12 cellular contexts compared by ENCODE assay signal in genomic region chr11:45383229-45383628, GRCh38.
DNase-seq lines count a peak whose midpoint lies in the region; ATAC-seq and TF ChIP-seq lines count a peak whose summit lies in the region.
"Had no signal": no experiment of that assay in that cellular context is flagged by ENCODE, and none has a peak within 500 bp of the region (broad histone marks: within the 10 kb centered on the region; RNA-seq: fewer than 3 reads in every experiment).

No MANE protein-coding gene starts in this region.

- DNase-seq in AG10803 (ENCODE audit: low read depth) = peak; percentile 89
- peak; percentile 63 for DNase-seq in H4 (ENCODE audit: low spot score)
- peak; percentile 72 for DNase-seq in RPMI7951 (ENCODE audit: low read depth)
- DNase-seq in fibroblast of villous mesenchyme (ENCODE audit: low read depth) = peak; percentile 22
- DNase-seq in DMS153 treated with DMSO at 0.1 percent for 48 hours (lab: John Stamatoyannopoulos, UW; ENCODE audit: unreplicated experiment) = no peak
- no peak for DNase-seq in HuH-7.5 (ENCODE audit: low spot score)
- DNase-seq in activated T-cell treated with anti-CD3 and anti-CD28 coated beads, Interleukin-2, amount 50 U/mL, for 4 hours = no peak
- DNase-seq: activated T-cell treated with anti-CD3 and anti-CD28 coated beads, Interleukin-2, amount 50 U/mL, for 72 hours; lower lobe of right lung; NCI-H524 treated with DMSO at 0.1 percent for 48 hours had no signal

- H3K36me3 Mint-ChIP-seq in activated T-cell treated with anti-CD3 and anti-CD28 coated beads, Interleukin-2, amount 50 U/mL, for 4 hours (ENCODE audit: insufficient read depth) = no peaks in the 10 kb centered on the region

- H3K27me3 Mint-ChIP-seq in activated T-cell treated with anti-CD3 and anti-CD28 coated beads, Interleukin-2, amount 50 U/mL, for 4 hours (ENCODE audit: low read depth) = peaks cover 8% of the 10 kb centered on the region

- peaks cover 12% of the 10 kb centered on the region for H3K4me1 Mint-ChIP-seq in activated T-cell treated with anti-CD3 and anti-CD28 coated beads, Interleukin-2, amount 50 U/mL, for 4 hours (ENCODE audit: low read depth)

- H3K4me3 Mint-ChIP-seq in activated T-cell treated with anti-CD3 and anti-CD28 coated beads, Interleukin-2, amount 50 U/mL, for 4 hours = no peak overlapping the region
- H3K4me3 Mint-ChIP-seq: activated T-cell treated with anti-CD3 and anti-CD28 coated beads, Interleukin-2, amount 50 U/mL, for 72 hours; T-helper 2 cell treated with Interferon-gamma antibody and Interleukin-4, amounts not matched to agents 5 μg/mL and 100 μg/mL, for 36 hours had no signal

- ATAC-seq in activated T-cell treated with anti-CD3 and anti-CD28 coated beads, Interleukin-2, amount 50 U/mL, for 4 hours = no peak
- no peak for ATAC-seq in GM18861 (IDR thresholded peaks at IDR 0.05; ENCODE audit: unreplicated experiment)
- ATAC-seq: activated T-cell treated with anti-CD3 and anti-CD28 coated beads, Interleukin-2, amount 50 U/mL, for 72 hours; lower lobe of right lung had no signal

- H3K9me3 Mint-ChIP-seq in activated T-cell treated with anti-CD3 and anti-CD28 coated beads, Interleukin-2, amount 50 U/mL, for 4 hours = no peaks in the 10 kb centered on the region
- H3K9me3 Mint-ChIP-seq: activated T-cell treated with anti-CD3 and anti-CD28 coated beads, Interleukin-2, amount 50 U/mL, for 72 hours; T-helper 2 cell treated with Interferon-gamma antibody and Interleukin-4, amounts not matched to agents 5 μg/mL and 100 μg/mL, for 36 hours had no signal

- no peak overlapping the region for H3K4me3 ChIP-seq in AG10803 (ENCODE audit: low read length)
- no peak overlapping the region for H3K4me3 ChIP-seq in fibroblast of villous mesenchyme (ENCODE audit: low read depth, low read length)
- H3K4me3 ChIP-seq: lower lobe of right lung had no signal

- TF ChIP-seq CTCF in AG10803 (conservative IDR thresholded peaks at IDR 0.05; ENCODE audit: low read length) = no peak
- no peak for TF ChIP-seq CTCF in fibroblast of villous mesenchyme (IDR thresholded peaks at IDR 0.05; ENCODE audit: insufficient read depth, low read depth, low read length)

Comparison
In these comparisons a context has a peak if more than half of its experiments do, and no peak if none do; other contexts are left out.
1. DNase-seq: peak in AG10803 (single experiment), H4 (single experiment), RPMI7951 (single experiment) and fibroblast of villous mesenchyme (single experiment); none in DMS153 treated with DMSO at 0.1 percent for 48 hours (single experiment), HuH-7.5 (single experiment) and activated T-cell treated with anti-CD3 and anti-CD28 coated beads, Interleukin-2, amount 50 U/mL, for 4 hours (single experiment).